ENCODE assay signal across 15 cellular contexts in the genomic region with DNA sequence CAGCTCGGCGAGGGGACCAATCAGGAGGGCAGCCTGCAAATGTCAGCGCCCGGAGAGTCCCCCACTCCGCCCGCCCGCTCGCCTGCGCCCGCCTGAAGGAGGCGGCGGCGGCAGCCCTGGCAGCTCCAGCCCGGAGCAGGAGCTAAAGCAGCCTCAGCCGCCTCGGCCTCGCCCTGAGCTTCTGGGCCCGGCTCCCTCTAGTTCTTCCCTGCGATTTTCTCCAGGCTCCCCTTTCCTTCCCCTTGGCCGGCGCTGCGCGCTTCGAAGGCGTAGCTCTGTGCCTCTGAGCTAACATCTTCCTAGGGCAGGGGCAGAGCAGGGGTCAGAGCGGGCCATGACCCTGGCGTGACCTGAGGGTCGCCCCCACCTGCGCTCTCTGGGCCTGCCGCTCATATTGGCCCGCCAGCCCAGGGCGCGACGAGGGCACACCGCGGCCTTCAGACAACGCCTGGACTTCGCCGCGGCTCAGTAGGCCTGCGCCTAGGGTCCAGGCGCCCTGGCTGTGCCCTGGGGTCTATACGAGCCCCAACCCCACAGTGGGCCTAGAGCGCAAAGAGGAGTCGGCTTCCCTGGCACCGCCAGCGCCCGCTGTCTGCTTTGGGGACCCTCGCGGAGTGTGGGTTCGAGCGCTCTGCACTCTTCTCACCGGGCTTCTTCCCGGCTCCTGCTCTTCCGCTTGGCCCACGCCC. TPM values are rescaled to one million over a fixed set of nuclear protein-coding genes. Genes with fewer than 3 reads are reported as not detected.
A peak's percentile ranks its signal among the peaks of the same experiment; 100 is the strongest.
DNase-seq lines count a peak whose midpoint lies in the region; ATAC-seq, FAIRE-seq and TF ChIP-seq lines count a peak whose summit lies in the region.
"Had no signal": no experiment of that assay in that cellular context is flagged by ENCODE, and none has a peak within 500 bp of the region (broad histone marks: within the 10 kb centered on the region; RNA-seq: fewer than 3 reads in every experiment).

No MANE protein-coding gene starts in this region.

- peaks cover 21 to 43% (median 25%) of the 10 kb centered on the region in 4 donors for H3K4me1 Mint-ChIP-seq in naive thymus-derived CD8-positive, alpha-beta T cell

- H3K9me3 ChIP-seq in HUES48 (ENCODE audit: control insufficient read depth, insufficient read depth, low read length): no peaks in the 10 kb centered on the region

- POLR2A ChIA-PET in naive thymus-derived CD8-positive, alpha-beta T cell (lab: Charles Lee): no interaction called here

- ATAC-seq in naive thymus-derived CD8-positive, alpha-beta T cell: peak; percentile 38
- no peak for ATAC-seq in activated CD4-positive, CD25-positive, alpha-beta regulatory T cell treated with anti-CD3 and anti-CD28 coated beads, Interleukin-2, amount 50 U/mL, for 24 hours

- H3K9ac ChIP-seq in HUES48 (ENCODE audit: low read depth, low read length): no peak overlapping the region

- peak overlapping the region in 6 of 10 donors; percentile 20 to 58 (median 38) for H3K4me3 Mint-ChIP-seq in naive thymus-derived CD8-positive, alpha-beta T cell
- H3K4me3 Mint-ChIP-seq: central memory CD8-positive, alpha-beta T cell had no signal

- peaks cover 0 to 47% (median 24%) of the 10 kb centered on the region in 9 donors for H3K9me3 Mint-ChIP-seq in naive thymus-derived CD8-positive, alpha-beta T cell
- H3K9me3 Mint-ChIP-seq: central memory CD8-positive, alpha-beta T cell had no signal

- H3K27me3 Mint-ChIP-seq in naive thymus-derived CD8-positive, alpha-beta T cell: peaks cover 45 to 81% (median 63%) of the 10 kb centered on the region in 5 donors

- peaks cover 43% of the 10 kb centered on the region for H3K4me1 ChIP-seq in HUES48 (ENCODE audit: control insufficient read depth, insufficient read depth, low read length)

- peak overlapping the region; percentile 43 for H3K4me3 ChIP-seq in HUES48 (ENCODE audit: low read depth, low read length)

- intact Hi-C loops in head of caudate nucleus (cut with DNase I): loop anchor here (10.0 kb wide), 1 partner anchor 144 kb away; a partner anchor contains a TSS

- FAIRE-seq in D721Med (lab: Jason Lieb, UNC): no peak

- no peak overlapping the region for H3K27ac ChIP-seq in HUES48 (ENCODE audit: low read depth, low read length)

- H3K27me3 ChIP-seq in HUES48 (ENCODE audit: control insufficient read depth, insufficient read depth, low read length): peaks cover 100% of the 10 kb centered on the region

- no peak for TF ChIP-seq CTCF in D721Med (IDR thresholded peaks at IDR 0.05; ENCODE audit: insufficient read depth, missing control alignments)

- H3K36me3 ChIP-seq in HUES48 (ENCODE audit: control insufficient read depth, insufficient read depth, low read length): no peaks in the 10 kb centered on the region

- H3K36me3 Mint-ChIP-seq in naive thymus-derived CD8-positive, alpha-beta T cell: peaks cover 12 to 39% (median 19%) of the 10 kb centered on the region in 3 donors

- peak overlapping the region in 3 of 10 donors; percentile 27 to 81 (median 55) for H3K27ac Mint-ChIP-seq in naive thymus-derived CD8-positive, alpha-beta T cell

- DNase-seq in D721Med (ENCODE audit: insufficient read length, low spot score): peak; percentile 75
- peak; percentile 51 for DNase-seq in astrocyte of the hippocampus (ENCODE audit: low read depth, low spot score)
- DNase-seq in naive thymus-derived CD8-positive, alpha-beta T cell: no peak
- no peak for DNase-seq in head of caudate nucleus
- DNase-seq in DMS 273 treated with DMSO at 0.1 percent for 48 hours (lab: John Stamatoyannopoulos, UW): no peak
- no peak for DNase-seq in GM19240 (ENCODE audit: insufficient read length, low spot score)
- DNase-seq: DND-41, foreskin melanocyte, GOT3, midbrain had no signal

RNA-seq across cellular contexts. Expression of a gene that starts 0.4 kb away (rescaled TPM):
- not detected for total RNA-seq in naive thymus-derived CD8-positive, alpha-beta T cell
- not detected for polyA plus RNA-seq in naive thymus-derived CD8-positive, alpha-beta T cell
- total RNA-seq: MCF 10A; T-helper 1 cell treated with Interleukin-12 subunit alpha and Interleukin-12 subunit beta and Interleukin-4 antibody, amounts not matched to agents 30 ng/mL and 1 ng/mL, for 36 hours had no signal

Comparison
In these comparisons a context has a peak if more than half of its experiments do, and no peak if none do; other contexts are left out.
1. DNase-seq: peak in D721Med (single experiment) and astrocyte of the hippocampus (single experiment); none in naive thymus-derived CD8-positive, alpha-beta T cell (0 of 10), head of caudate nucleus (0 of 42), DMS 273 treated with DMSO at 0.1 percent for 48 hours (single experiment) and GM19240 (single experiment).
2. ATAC-seq: peak in naive thymus-derived CD8-positive, alpha-beta T cell (2 of 2); none in activated CD4-positive, CD25-positive, alpha-beta regulatory T cell treated with anti-CD3 and anti-CD28 coated beads, Interleukin-2, amount 50 U/mL, for 24 hours (0 of 2).